In the genomic region with DNA sequence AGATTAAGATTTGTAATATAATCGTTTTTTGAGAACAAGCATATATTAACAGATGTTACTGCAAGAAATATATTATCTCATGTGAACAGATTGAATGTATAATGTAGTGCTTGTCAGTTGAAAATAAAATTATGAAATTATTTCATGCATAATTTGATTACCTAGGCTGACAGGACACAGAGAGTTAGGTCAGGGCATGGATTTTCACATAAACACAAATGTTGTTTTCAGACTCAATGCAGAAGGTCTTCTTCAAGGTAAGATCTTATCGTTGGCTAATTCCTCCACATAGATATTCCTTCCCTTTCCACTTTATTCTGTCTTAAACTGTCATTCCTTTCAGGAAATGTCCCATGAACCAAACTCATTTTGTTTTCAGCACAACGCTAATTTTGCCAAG, we compare ENCODE assay signal across 2 cellular contexts.
TF ChIP-seq lines count a peak whose summit lies in the region.

No MANE protein-coding gene starts in this region.

TF ChIP-seq in A549, 52 proteins besides CTCF, POLR2A, EP300 and RAD21 (continued from another document):
- TF ChIP-seq, protein P1, sequence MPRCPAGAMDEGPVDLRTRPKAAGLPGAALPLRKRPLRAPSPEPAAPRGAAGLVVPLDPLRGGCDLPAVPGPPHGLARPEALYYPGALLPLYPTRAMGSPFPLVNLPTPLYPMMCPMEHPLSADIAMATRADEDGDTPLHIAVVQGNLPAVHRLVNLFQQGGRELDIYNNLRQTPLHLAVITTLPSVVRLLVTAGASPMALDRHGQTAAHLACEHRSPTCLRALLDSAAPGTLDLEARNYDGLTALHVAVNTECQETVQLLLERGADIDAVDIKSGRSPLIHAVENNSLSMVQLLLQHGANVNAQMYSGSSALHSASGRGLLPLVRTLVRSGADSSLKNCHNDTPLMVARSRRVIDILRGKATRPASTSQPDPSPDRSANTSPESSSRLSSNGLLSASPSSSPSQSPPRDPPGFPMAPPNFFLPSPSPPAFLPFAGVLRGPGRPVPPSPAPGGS (IDR thresholded peaks at IDR 0.05) = no peak
- TF ChIP-seq, protein P2, sequence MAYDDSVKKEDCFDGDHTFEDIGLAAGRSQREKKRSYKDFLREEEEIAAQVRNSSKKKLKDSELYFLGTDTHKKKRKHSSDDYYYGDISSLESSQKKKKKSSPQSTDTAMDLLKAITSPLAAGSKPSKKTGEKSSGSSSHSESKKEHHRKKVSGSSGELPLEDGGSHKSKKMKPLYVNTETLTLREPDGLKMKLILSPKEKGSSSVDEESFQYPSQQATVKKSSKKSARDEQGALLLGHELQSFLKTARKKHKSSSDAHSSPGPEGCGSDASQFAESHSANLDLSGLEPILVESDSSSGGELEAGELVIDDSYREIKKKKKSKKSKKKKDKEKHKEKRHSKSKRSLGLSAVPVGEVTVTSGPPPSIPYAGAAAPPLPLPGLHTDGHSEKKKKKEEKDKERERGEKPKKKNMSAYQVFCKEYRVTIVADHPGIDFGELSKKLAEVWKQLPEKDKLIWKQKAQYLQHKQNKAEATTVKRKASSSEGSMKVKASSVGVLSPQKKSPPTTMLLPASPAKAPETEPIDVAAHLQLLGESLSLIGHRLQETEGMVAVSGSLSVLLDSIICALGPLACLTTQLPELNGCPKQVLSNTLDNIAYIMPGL (CRISPR knock-in tag; IDR thresholded peaks at IDR 0.05; ENCODE audit: borderline replicate concordance) = no peak
- TF ChIP-seq RCOR1 (IDR thresholded peaks at IDR 0.05; ENCODE audit: low read depth, low read length) (no peak), GATA3 (IDR thresholded peaks at IDR 0.05; ENCODE audit: borderline replicate concordance) (no peak), FOXS1 (CRISPR knock-in tag; IDR thresholded peaks at IDR 0.05) (no peak), KDM1A (IDR thresholded peaks at IDR 0.05; ENCODE audit: low read depth) (no peak), RFX5 (IDR thresholded peaks at IDR 0.05) (no peak), NPAS2 (CRISPR knock-in tag; IDR thresholded peaks at IDR 0.05; ENCODE audit: borderline replicate concordance) (no peak), MYC (IDR thresholded peaks at IDR 0.05; ENCODE audit: borderline replicate concordance, low read length) (no peak), JUNB (IDR thresholded peaks at IDR 0.05) (no peak), ZSCAN20 (CRISPR knock-in tag; IDR thresholded peaks at IDR 0.05) (no peak), POLR2AphosphoS2 (conservative IDR thresholded peaks at IDR 0.05; ENCODE audit: low read length) (no peak), PHF8 (IDR thresholded peaks at IDR 0.05; ENCODE audit: borderline replicate concordance, low read depth) (no peak), ZNF302 (CRISPR knock-in tag; IDR thresholded peaks at IDR 0.05) (no peak), RNF2 (IDR thresholded peaks at IDR 0.05; ENCODE audit: borderline replicate concordance, low read depth) (no peak)
- TF ChIP-seq, protein P3, sequence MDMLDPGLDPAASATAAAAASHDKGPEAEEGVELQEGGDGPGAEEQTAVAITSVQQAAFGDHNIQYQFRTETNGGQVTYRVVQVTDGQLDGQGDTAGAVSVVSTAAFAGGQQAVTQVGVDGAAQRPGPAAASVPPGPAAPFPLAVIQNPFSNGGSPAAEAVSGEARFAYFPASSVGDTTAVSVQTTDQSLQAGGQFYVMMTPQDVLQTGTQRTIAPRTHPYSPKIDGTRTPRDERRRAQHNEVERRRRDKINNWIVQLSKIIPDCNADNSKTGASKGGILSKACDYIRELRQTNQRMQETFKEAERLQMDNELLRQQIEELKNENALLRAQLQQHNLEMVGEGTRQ (IDR thresholded peaks at IDR 0.05) = no peak
- TF ChIP-seq, protein P4, sequence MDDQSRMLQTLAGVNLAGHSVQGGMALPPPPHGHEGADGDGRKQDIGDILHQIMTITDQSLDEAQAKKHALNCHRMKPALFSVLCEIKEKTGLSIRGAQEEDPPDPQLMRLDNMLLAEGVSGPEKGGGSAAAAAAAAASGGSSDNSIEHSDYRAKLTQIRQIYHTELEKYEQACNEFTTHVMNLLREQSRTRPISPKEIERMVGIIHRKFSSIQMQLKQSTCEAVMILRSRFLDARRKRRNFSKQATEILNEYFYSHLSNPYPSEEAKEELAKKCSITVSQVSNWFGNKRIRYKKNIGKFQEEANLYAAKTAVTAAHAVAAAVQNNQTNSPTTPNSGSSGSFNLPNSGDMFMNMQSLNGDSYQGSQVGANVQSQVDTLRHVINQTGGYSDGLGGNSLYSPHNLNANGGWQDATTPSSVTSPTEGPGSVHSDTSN (IDR thresholded peaks at IDR 0.05) = no peak

TF ChIP-seq in IMR-90, 13 proteins besides CTCF, POLR2A, EP300 and RAD21 (continued from another document):
- no peak for TF ChIP-seq RFX5 (IDR thresholded peaks at IDR 0.05; ENCODE audit: low read depth, low read length)
- TF ChIP-seq RCOR1 (IDR thresholded peaks at IDR 0.05; ENCODE audit: insufficient replicate concordance, low read length) = no peak
- no peak for TF ChIP-seq BHLHE40 (IDR thresholded peaks at IDR 0.05; ENCODE audit: low read depth, low read length)
- TF ChIP-seq FOS (IDR thresholded peaks at IDR 0.05; ENCODE audit: low read depth, low read length) = no peak
- no peak for TF ChIP-seq NFE2L2 (IDR thresholded peaks at IDR 0.05; ENCODE audit: low read depth, low read length)
- TF ChIP-seq, protein P3 (IDR thresholded peaks at IDR 0.05; ENCODE audit: low read depth, low read length) = no peak
